Comparison of ENCODE assay signal across 1 cellular context in the genomic region with DNA sequence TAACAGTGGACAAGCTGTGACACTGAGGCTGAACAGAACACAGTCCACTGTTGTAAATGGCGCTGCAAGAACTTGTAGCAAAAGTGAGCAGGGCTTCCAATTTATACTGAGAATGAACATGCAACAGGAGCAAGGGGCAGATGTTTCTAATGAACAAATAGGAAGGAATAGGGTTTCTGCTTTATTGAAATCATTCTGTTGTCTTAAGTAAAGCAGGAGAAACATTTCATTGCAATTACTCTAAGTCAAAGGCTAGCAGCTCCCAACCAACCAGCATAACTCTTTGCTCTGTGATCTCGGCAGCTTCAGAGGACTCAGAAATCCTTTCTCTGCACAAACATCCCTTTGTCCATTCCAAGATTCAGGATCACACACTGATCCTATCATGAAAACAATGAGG.
TF ChIP-seq lines count a peak whose summit lies in the region.

No MANE protein-coding gene starts in this region.

TF ChIP-seq in H1, 55 proteins besides CTCF, POLR2A, EP300 and RAD21:
- no peak for TF ChIP-seq ASH2L (IDR thresholded peaks at IDR 0.05; ENCODE audit: low read length)
- no peak for TF ChIP-seq GABPA (IDR thresholded peaks at IDR 0.05; ENCODE audit: borderline replicate concordance, insufficient read depth, low read length)
- no peak for TF ChIP-seq RNF2 (IDR thresholded peaks at IDR 0.05; ENCODE audit: borderline replicate concordance, low read depth, low read length, missing control alignments, poor library complexity, severe bottlenecking)
- TF ChIP-seq HDAC6 (IDR thresholded peaks at IDR 0.05; ENCODE audit: low read depth, low read length) = no peak
- no peak for TF ChIP-seq SP4 (IDR thresholded peaks at IDR 0.05; ENCODE audit: low read length)
- TF ChIP-seq YY1 (IDR thresholded peaks at IDR 0.05; ENCODE audit: low read depth, low read length) = no peak
- TF ChIP-seq HDAC2 (IDR thresholded peaks at IDR 0.05; ENCODE audit: borderline replicate concordance in 1 of 2, low read depth in 2 of 2, low read length in 2 of 2) = no peak
- no peak for TF ChIP-seq KDM1A (IDR thresholded peaks at IDR 0.05; ENCODE audit: borderline replicate concordance, low read length)
- no peak for TF ChIP-seq POU5F1 (IDR thresholded peaks at IDR 0.05; ENCODE audit: low read depth, low read length)
- no peak for TF ChIP-seq TEAD4 (IDR thresholded peaks at IDR 0.05; ENCODE audit: low read depth, low read length)
- TF ChIP-seq, protein P1, sequence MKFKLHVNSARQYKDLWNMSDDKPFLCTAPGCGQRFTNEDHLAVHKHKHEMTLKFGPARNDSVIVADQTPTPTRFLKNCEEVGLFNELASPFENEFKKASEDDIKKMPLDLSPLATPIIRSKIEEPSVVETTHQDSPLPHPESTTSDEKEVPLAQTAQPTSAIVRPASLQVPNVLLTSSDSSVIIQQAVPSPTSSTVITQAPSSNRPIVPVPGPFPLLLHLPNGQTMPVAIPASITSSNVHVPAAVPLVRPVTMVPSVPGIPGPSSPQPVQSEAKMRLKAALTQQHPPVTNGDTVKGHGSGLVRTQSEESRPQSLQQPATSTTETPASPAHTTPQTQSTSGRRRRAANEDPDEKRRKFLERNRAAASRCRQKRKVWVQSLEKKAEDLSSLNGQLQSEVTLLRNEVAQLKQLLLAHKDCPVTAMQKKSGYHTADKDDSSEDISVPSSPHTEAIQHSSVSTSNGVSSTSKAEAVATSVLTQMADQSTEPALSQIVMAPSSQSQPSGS (IDR thresholded peaks at IDR 0.05; ENCODE audit: low read length) = no peak
- TF ChIP-seq TCF12 (IDR thresholded peaks at IDR 0.05; ENCODE audit: low read depth, low read length) = no peak
- no peak for TF ChIP-seq SUZ12 (IDR thresholded peaks at IDR 0.05; ENCODE audit: low read length)
- no peak for TF ChIP-seq PHF8 (conservative IDR thresholded peaks at IDR 0.05; ENCODE audit: low read depth, low read length)
- no peak for TF ChIP-seq CBX8 (IDR thresholded peaks at IDR 0.05; ENCODE audit: borderline replicate concordance, low read depth, low read length)
- no peak for TF ChIP-seq RFX5 (IDR thresholded peaks at IDR 0.05; ENCODE audit: borderline replicate concordance, low read depth, low read length)
